ENCODE assay signal across 10 cellular contexts in the genomic region with DNA sequence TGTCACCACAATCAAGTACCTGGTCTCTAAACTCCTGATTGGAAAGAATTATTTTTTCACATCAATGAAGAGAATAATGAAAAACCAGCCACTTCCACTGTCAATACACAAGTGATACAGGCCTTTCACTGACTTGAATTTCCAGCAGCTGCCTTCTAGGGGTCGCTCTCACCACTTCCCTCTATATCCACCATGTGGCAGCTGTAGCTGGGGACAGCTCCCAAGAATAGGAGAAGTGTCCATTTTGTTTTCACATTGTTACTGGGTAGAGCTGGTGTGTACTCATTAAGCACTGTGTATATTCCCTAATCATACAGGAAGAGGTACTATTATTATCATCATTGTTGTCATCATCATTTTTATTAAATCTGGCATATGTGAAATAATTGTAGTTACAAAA.
DNase-seq lines count a peak whose midpoint lies in the region; ATAC-seq and TF ChIP-seq lines count a peak whose summit lies in the region.
"Had no signal": no experiment of that assay in that cellular context is flagged by ENCODE, and none has a peak within 500 bp of the region (broad histone marks: within the 10 kb centered on the region; RNA-seq: fewer than 3 reads in every experiment).

No MANE protein-coding gene starts in this region.

- peak; percentile 29 to 69 (median 55) for ATAC-seq in right lobe of liver
- no peak for ATAC-seq in GM19324 (IDR thresholded peaks at IDR 0.05; ENCODE audit: low FRiP score, unreplicated experiment)
- ATAC-seq in GM21367 (IDR thresholded peaks at IDR 0.05; ENCODE audit: unreplicated experiment) = no peak

- no peaks in the 10 kb centered on the region for H3K9me3 Mint-ChIP-seq in activated T-helper 2 cell treated with anti-CD3 and anti-CD28 coated beads, Interferon-gamma antibody, Interleukin-2, Interleukin-4, amounts not matched to agents 10 μg/mL and 5 μg/mL and 100 μg/mL, durations not matched to agents 14 hours and 24 hours and 36 hours

- H3K4me3 ChIP-seq in right lobe of liver = no peak overlapping the region
- H3K4me3 ChIP-seq: uterus had no signal

- TF ChIP-seq POLR2A in right lobe of liver (IDR thresholded peaks at IDR 0.05) = no peak

- H3K36me3 Mint-ChIP-seq in activated T-helper 2 cell treated with anti-CD3 and anti-CD28 coated beads, Interferon-gamma antibody, Interleukin-2, Interleukin-4, amounts not matched to agents 10 μg/mL and 5 μg/mL and 100 μg/mL, durations not matched to agents 14 hours and 24 hours and 36 hours (ENCODE audit: low read depth) = no peaks in the 10 kb centered on the region
- H3K36me3 Mint-ChIP-seq: IgD-negative memory B cell had no signal

- WGBS in right lobe of liver (ENCODE audit: insufficient coverage, low coverage, low lambda C conversion rate, missing lambda C conversion rate) = 23% methylated on average over 1 of the region's 1 CpG

- no peaks in the 10 kb centered on the region for H3K27me3 ChIP-seq in right lobe of liver
- H3K27me3 ChIP-seq: uterus had no signal

- H3K4me1 ChIP-seq in right lobe of liver = no peaks in the 10 kb centered on the region

- H3K4me3 Mint-ChIP-seq in activated T-helper 2 cell treated with anti-CD3 and anti-CD28 coated beads, Interferon-gamma antibody, Interleukin-2, Interleukin-4, amounts not matched to agents 10 μg/mL and 5 μg/mL and 100 μg/mL, durations not matched to agents 14 hours and 24 hours and 36 hours (ENCODE audit: low read depth) = no peak overlapping the region
- H3K4me3 Mint-ChIP-seq: IgD-negative memory B cell had no signal

- DNase-seq in DMS53 treated with DMSO at 0.1 percent for 48 hours (lab: John Stamatoyannopoulos, UW; ENCODE audit: unreplicated experiment) = peak; percentile 86
- peak; percentile 58 for DNase-seq in NCI-H1436 (lab: John Stamatoyannopoulos, UW)
- peak; percentile 88 for DNase-seq in SK-MEL-5 (ENCODE audit: low read depth, low spot score)
- DNase-seq in right lobe of liver = no peak
- no peak for DNase-seq in activated T-helper 2 cell treated with anti-CD3 and anti-CD28 coated beads, Interferon-gamma antibody, Interleukin-2, Interleukin-4, amounts not matched to agents 10 μg/mL and 5 μg/mL and 100 μg/mL, durations not matched to agents 14 hours and 24 hours and 36 hours (ENCODE audit: low spot score)
- no peak for DNase-seq in activated CD4-positive, alpha-beta T cell treated with anti-CD3 and anti-CD28 coated beads for 1 hour
- DNase-seq: uterus had no signal

- no peak overlapping the region for H3K27ac Mint-ChIP-seq in activated T-helper 2 cell treated with anti-CD3 and anti-CD28 coated beads, Interferon-gamma antibody, Interleukin-2, Interleukin-4, amounts not matched to agents 10 μg/mL and 5 μg/mL and 100 μg/mL, durations not matched to agents 14 hours and 24 hours and 36 hours
- H3K27ac Mint-ChIP-seq: IgD-negative memory B cell had no signal

- H3K27me3 Mint-ChIP-seq in activated T-helper 2 cell treated with anti-CD3 and anti-CD28 coated beads, Interferon-gamma antibody, Interleukin-2, Interleukin-4, amounts not matched to agents 10 μg/mL and 5 μg/mL and 100 μg/mL, durations not matched to agents 14 hours and 24 hours and 36 hours (ENCODE audit: low read depth) = no peaks in the 10 kb centered on the region
- H3K27me3 Mint-ChIP-seq: IgD-negative memory B cell had no signal

- H3K27ac ChIP-seq in right lobe of liver = no peak overlapping the region
- H3K27ac ChIP-seq: uterus had no signal

- no peaks in the 10 kb centered on the region for H3K36me3 ChIP-seq in right lobe of liver
- H3K36me3 ChIP-seq: uterus had no signal

- no peaks in the 10 kb centered on the region for H3K4me1 Mint-ChIP-seq in activated T-helper 2 cell treated with anti-CD3 and anti-CD28 coated beads, Interferon-gamma antibody, Interleukin-2, Interleukin-4, amounts not matched to agents 10 μg/mL and 5 μg/mL and 100 μg/mL, durations not matched to agents 14 hours and 24 hours and 36 hours (ENCODE audit: low read depth)
- H3K4me1 Mint-ChIP-seq: IgD-negative memory B cell had no signal

- peak in 3 of 4 donors; percentile 36 to 39 (median 37) for TF ChIP-seq CTCF in right lobe of liver (IDR thresholded peaks at IDR 0.05)

- in situ Hi-C loops in SK-MEL-5 (cut with HindIII; ENCODE audit: low pct_unique_long_range_greater_than_20kb, low sequenced_read_pairs) = no loop called here

- H3K9me3 ChIP-seq in right lobe of liver = no peaks in the 10 kb centered on the region
- H3K9me3 ChIP-seq: uterus had no signal

- intact Hi-C loops in right lobe of liver (cut with DNase I) = no loop called here
- intact Hi-C loops in activated T-helper 2 cell treated with anti-CD3 and anti-CD28 coated beads, Interferon-gamma antibody, Interleukin-2, Interleukin-4, amounts not matched to agents 10 μg/mL and 5 μg/mL and 100 μg/mL, durations not matched to agents 14 hours and 24 hours and 36 hours (cut with micrococcal nuclease) = no loop called here

Comparison
In these comparisons a context has a peak if more than half of its experiments do, and no peak if none do; other contexts are left out.
1. DNase-seq: peak in DMS53 treated with DMSO at 0.1 percent for 48 hours (single experiment), NCI-H1436 (single experiment) and SK-MEL-5 (single experiment); none in right lobe of liver (0 of 3), activated T-helper 2 cell treated with anti-CD3 and anti-CD28 coated beads, Interferon-gamma antibody, Interleukin-2, Interleukin-4, amounts not matched to agents 10 μg/mL and 5 μg/mL and 100 μg/mL, durations not matched to agents 14 hours and 24 hours and 36 hours (single experiment) and activated CD4-positive, alpha-beta T cell treated with anti-CD3 and anti-CD28 coated beads for 1 hour (single experiment).
2. ATAC-seq: peak in right lobe of liver (4 of 4); none in GM19324 (single experiment) and GM21367 (single experiment).